ENCODE assay signal across 29 cellular contexts in genomic region chr12:118880745-118881144, GRCh38.
"Had no signal": no experiment of that assay in that cellular context is flagged by ENCODE, and none has a peak within 500 bp of the region (broad histone marks: within the 10 kb centered on the region; RNA-seq: fewer than 3 reads in every experiment).

No MANE protein-coding gene starts in this region.

- H3K36me3 Mint-ChIP-seq: activated CD4-positive, alpha-beta memory T cell treated with anti-CD3 and anti-CD28 coated beads for 36 hours; stimulated activated effector memory CD8-positive, alpha-beta T cell treated with anti-CD3 and anti-CD28 coated beads, Interleukin-12 subunit alpha, Interleukin-12 subunit beta, amount 100 ng/mL, for 72 hours had no signal

- H3K4me3 ChIP-seq: esophagus squamous epithelium, left ventricle myocardium inferior, lung, sigmoid colon, thoracic aorta, uterus had no signal

- H3K9me3 ChIP-seq: esophagus squamous epithelium, left ventricle myocardium inferior, sigmoid colon, thoracic aorta, uterus had no signal

- H3K9me3 Mint-ChIP-seq: activated CD4-positive, alpha-beta memory T cell treated with anti-CD3 and anti-CD28 coated beads for 36 hours; dendritic cell treated with granulocyte-macrophage colony-stimulating factor and Interleukin-4, amounts not matched to agents 40 ng/mL and 50 ng/mL, for 4 days had no signal

- H3K4me1 Mint-ChIP-seq: nephron; stimulated activated effector memory CD8-positive, alpha-beta T cell treated with anti-CD3 and anti-CD28 coated beads, Interleukin-12 subunit alpha, Interleukin-12 subunit beta, amount 100 ng/mL, for 72 hours had no signal

- H3K27ac Mint-ChIP-seq: activated CD4-positive, alpha-beta memory T cell treated with anti-CD3 and anti-CD28 coated beads for 36 hours; activated T-helper 1 cell treated with anti-CD3 and anti-CD28 coated beads, Interleukin-12 subunit alpha, Interleukin-12 subunit beta, Interleukin-2, Interleukin-4 antibody, amounts not matched to agents 30 ng/mL and 10 ng/mL and 1 ng/mL, durations not matched to agents 14 hours and 24 hours and 36 hours; dendritic cell treated with granulocyte-macrophage colony-stimulating factor and Interleukin-4, amounts not matched to agents 40 ng/mL and 50 ng/mL, for 4 days; stimulated activated effector memory CD8-positive, alpha-beta T cell treated with anti-CD3 and anti-CD28 coated beads, Interleukin-12 subunit alpha, Interleukin-12 subunit beta, amount 100 ng/mL, for 72 hours; stimulated activated naive CD8-positive, alpha-beta T cell treated with anti-CD3 and anti-CD28 coated beads, Interleukin-15, Interleukin-2, amounts not matched to agents 100 ng/mL and 50 ng/mL, for 24 hours; T-helper 1 cell treated with Interleukin-12 subunit alpha and Interleukin-12 subunit beta and Interleukin-4 antibody, amounts not matched to agents 30 μg/mL and 1 μg/mL, for 36 hours had no signal

- H3K27me3 Mint-ChIP-seq: dendritic cell treated with granulocyte-macrophage colony-stimulating factor and Interleukin-4, amounts not matched to agents 40 ng/mL and 50 ng/mL, for 4 days had no signal

- H3K27me3 ChIP-seq: uterus had no signal

- H3K4me3 Mint-ChIP-seq: activated CD4-positive, alpha-beta memory T cell treated with anti-CD3 and anti-CD28 coated beads for 36 hours; activated T-helper 1 cell treated with anti-CD3 and anti-CD28 coated beads, Interleukin-12 subunit alpha, Interleukin-12 subunit beta, Interleukin-2, Interleukin-4 antibody, amounts not matched to agents 30 ng/mL and 10 ng/mL and 1 ng/mL, durations not matched to agents 14 hours and 24 hours and 36 hours; dendritic cell treated with granulocyte-macrophage colony-stimulating factor and Interleukin-4, amounts not matched to agents 40 ng/mL and 50 ng/mL, for 4 days; nephron; stimulated activated effector memory CD8-positive, alpha-beta T cell treated with anti-CD3 and anti-CD28 coated beads, Interleukin-12 subunit alpha, Interleukin-12 subunit beta, amount 100 ng/mL, for 72 hours; stimulated activated naive CD8-positive, alpha-beta T cell treated with anti-CD3 and anti-CD28 coated beads, Interleukin-15, Interleukin-2, amounts not matched to agents 100 ng/mL and 50 ng/mL, for 24 hours; T-helper 1 cell treated with Interleukin-12 subunit alpha and Interleukin-12 subunit beta and Interleukin-4 antibody, amounts not matched to agents 30 μg/mL and 1 μg/mL, for 36 hours had no signal

- DNase-seq: activated CD4-positive, alpha-beta memory T cell treated with anti-CD3 and anti-CD28 coated beads for 36 hours; activated CD4-positive, alpha-beta T cell treated with anti-CD3 and anti-CD28 coated beads for 48 hours; activated CD8-positive, alpha-beta memory T cell treated with anti-CD3 and anti-CD28 coated beads, Interleukin-2, amount 50 U/mL, for 4 hours; activated gamma-delta T cell; activated naive CD4-positive, alpha-beta T cell treated with anti-CD3 and anti-CD28 coated beads, Interleukin-2, amount 50 U/mL, for 16 hours; activated T-cell treated with anti-CD3 and anti-CD28 coated beads, Interleukin-2, amount 50 U/mL, for 1 hour; amygdala; caudate nucleus; esophagus squamous epithelium; islet precursor cell; left ventricle myocardium inferior; mesendoderm; sigmoid colon; small intestine; stimulated activated CD4-positive, alpha-beta T cell treated with anti-CD3 and anti-CD28 coated beads, Interleukin-4, amount 100 ng/mL, for 24 hours; T1000; trophoblast cell; uterus; WERI-Rb-1 had no signal

- H3K27ac ChIP-seq: epithelial cell of prostate, esophagus squamous epithelium, left ventricle myocardium inferior, sigmoid colon, thoracic aorta, uterus, WERI-Rb-1 had no signal

- ATAC-seq: activated CD4-positive, CD25-positive, alpha-beta regulatory T cell treated with anti-CD3 and anti-CD28 coated beads, Interleukin-2, amount 50 U/mL, for 24 hours; stimulated activated effector memory CD8-positive, alpha-beta T cell treated with anti-CD3 and anti-CD28 coated beads, Interleukin-12 subunit alpha, Interleukin-12 subunit beta, amount 100 ng/mL, for 72 hours had no signal

- H3K4me1 ChIP-seq: esophagus squamous epithelium, left ventricle myocardium inferior, sigmoid colon, uterus had no signal

- H3K36me3 ChIP-seq: esophagus squamous epithelium, left ventricle myocardium inferior, sigmoid colon, thoracic aorta, uterus, WERI-Rb-1 had no signal
